ENCODE assay signal across 9 cellular contexts in genomic region chr9:124242331-124243194, GRCh38. TPM values are rescaled to one million over a fixed set of nuclear protein-coding genes. Genes with fewer than 3 reads are reported as not detected.
DNase-seq lines count a peak whose midpoint lies in the region; ATAC-seq and TF ChIP-seq lines count a peak whose summit lies in the region.
"Had no signal": no experiment of that assay in that cellular context is flagged by ENCODE, and none has a peak within 500 bp of the region (broad histone marks: within the 10 kb centered on the region; RNA-seq: fewer than 3 reads in every experiment).

No MANE protein-coding gene starts in this region.

- TF ChIP-seq CTCF in HFFc6 (IDR thresholded peaks at IDR 0.05) (no peak), activated B cell treated with CpG ODN at 0.5 μM for 24 hours (IDR thresholded peaks at IDR 0.05) (no peak), suprapubic skin (IDR thresholded peaks at IDR 0.05) (no peak)

- intact Hi-C loops in activated B cell treated with CpG ODN at 0.5 μM for 24 hours (cut with micrococcal nuclease): no loop called here
- intact Hi-C loops in left colon (cut with DNase I, micrococcal nuclease): no loop called here

- TF ChIP-seq POLR2A in suprapubic skin (IDR thresholded peaks at IDR 0.05): no peak

- H3K36me3 Mint-ChIP-seq in HFFc6 (ENCODE audit: low read depth) (no peaks in the 10 kb centered on the region), activated B cell treated with CpG ODN at 0.5 μM for 24 hours (ENCODE audit: low read depth) (no peaks in the 10 kb centered on the region)

- no peaks in the 10 kb centered on the region for H3K9me3 Mint-ChIP-seq in HFFc6
- no peaks in the 10 kb centered on the region for H3K9me3 Mint-ChIP-seq in activated B cell treated with CpG ODN at 0.5 μM for 24 hours
- H3K9me3 Mint-ChIP-seq: neural crest cell had no signal

- H3K27ac ChIP-seq in suprapubic skin: no peak overlapping the region

- TF ChIP-seq EP300 in suprapubic skin (IDR thresholded peaks at IDR 0.05): no peak

- H3K27ac Mint-ChIP-seq in HFFc6 (peak overlapping the region; percentile 50; the same call in 1 of the 2 replicates), activated B cell treated with CpG ODN at 0.5 μM for 24 hours (peak overlapping the region; percentile 30)

- H3K4me1 ChIP-seq in suprapubic skin: peaks cover 14% of the 10 kb centered on the region

- peak overlapping the region; percentile 42 for H3K4me3 ChIP-seq in suprapubic skin

- DNase-seq in HFFc6 (no peak), activated B cell treated with CpG ODN at 0.5 μM for 24 hours (no peak), left colon (peak; percentile 52 to 56), suprapubic skin (ENCODE audit: low spot score in 2 of 2) (peak in 1 of 2 donors; percentile 59), NCI-H1105 (lab: John Stamatoyannopoulos, UW) (no peak), NCI-H345 treated with DMSO at 0.1 percent for 48 hours (lab: John Stamatoyannopoulos, UW; ENCODE audit: unreplicated experiment) (no peak), SHP77 (lab: John Stamatoyannopoulos, UW) (no peak)

- H3K9me3 ChIP-seq in suprapubic skin: no peaks in the 10 kb centered on the region

- no peaks in the 10 kb centered on the region for H3K36me3 ChIP-seq in suprapubic skin

- 17% methylated on average over 24 of the region's 24 CpGs for WGBS in suprapubic skin

- H3K27me3 ChIP-seq in suprapubic skin: no peaks in the 10 kb centered on the region

- CTCF ChIA-PET in activated B cell treated with CpG ODN at 0.5 μM for 24 hours (lab: Charles Lee): interaction anchor here (1.2 to 1.4 kb wide), 3 partner anchors 45 to 116 kb away, joined by 3 to 4 read pairs (median 3); no protein-coding TSS in a partner anchor

- H3K4me1 Mint-ChIP-seq in HFFc6 (ENCODE audit: low read depth): peaks cover 16% of the 10 kb centered on the region
- peaks cover 49% of the 10 kb centered on the region for H3K4me1 Mint-ChIP-seq in activated B cell treated with CpG ODN at 0.5 μM for 24 hours

- peak overlapping the region; percentile 75 for H3K4me3 Mint-ChIP-seq in HFFc6
- H3K4me3 Mint-ChIP-seq in activated B cell treated with CpG ODN at 0.5 μM for 24 hours: peak overlapping the region; percentile 24
- H3K4me3 Mint-ChIP-seq: neural crest cell had no signal

- ATAC-seq in activated B cell treated with CpG ODN at 0.5 μM for 24 hours (ENCODE audit: low read depth): no peak
- peak; percentile 82 for ATAC-seq in left colon
- no peak for ATAC-seq in GM18861 (IDR thresholded peaks at IDR 0.05; ENCODE audit: unreplicated experiment)

- H3K27me3 Mint-ChIP-seq in HFFc6 (ENCODE audit: insufficient read depth) (peaks cover 22% of the 10 kb centered on the region; the same call in 1 of the 2 replicates), activated B cell treated with CpG ODN at 0.5 μM for 24 hours (no peaks in the 10 kb centered on the region)

- POLR2A ChIA-PET in activated B cell treated with CpG ODN at 0.5 μM for 24 hours (lab: Charles Lee): interaction anchor here (1.5 to 3.0 kb wide), 2 partner anchors 17 to 25 kb away, joined by 4 to 14 read pairs; no protein-coding TSS in a partner anchor

RNA-seq across cellular contexts. Expression of gene NEK6, which starts 15.2 kb away (rescaled TPM):
- total RNA-seq in HFFc6 (2021; fragmentation: NEBNext Ultra II Directional; extraction: Animal tissue kit (Norgen Biotek cat#: 25700)): 10 to 100 TPM; 66.5 to 81.1 (median 71.4) TPM
- total RNA-seq in activated B cell treated with CpG ODN at 0.5 μM for 24 hours: 110 and 115 TPM in 2 replicates
- 10 to 100 TPM; 50.7 to 77.7 TPM for total RNA-seq in left colon
- total RNA-seq in suprapubic skin: 10 to 100 TPM in 2 of 4 donors, 1 to 10 TPM in 2; 5.4 to 17.5 (median 10.6) TPM

Comparison
In these comparisons a context has a peak if more than half of its experiments do, and no peak if none do; other contexts are left out.
1. DNase-seq: peak in left colon (2 of 2); none in HFFc6 (single experiment), activated B cell treated with CpG ODN at 0.5 μM for 24 hours (single experiment), NCI-H1105 (single experiment), NCI-H345 treated with DMSO at 0.1 percent for 48 hours (single experiment) and SHP77 (0 of 2).